ENCODE assay signal across 1 cellular context in the genomic region with DNA sequence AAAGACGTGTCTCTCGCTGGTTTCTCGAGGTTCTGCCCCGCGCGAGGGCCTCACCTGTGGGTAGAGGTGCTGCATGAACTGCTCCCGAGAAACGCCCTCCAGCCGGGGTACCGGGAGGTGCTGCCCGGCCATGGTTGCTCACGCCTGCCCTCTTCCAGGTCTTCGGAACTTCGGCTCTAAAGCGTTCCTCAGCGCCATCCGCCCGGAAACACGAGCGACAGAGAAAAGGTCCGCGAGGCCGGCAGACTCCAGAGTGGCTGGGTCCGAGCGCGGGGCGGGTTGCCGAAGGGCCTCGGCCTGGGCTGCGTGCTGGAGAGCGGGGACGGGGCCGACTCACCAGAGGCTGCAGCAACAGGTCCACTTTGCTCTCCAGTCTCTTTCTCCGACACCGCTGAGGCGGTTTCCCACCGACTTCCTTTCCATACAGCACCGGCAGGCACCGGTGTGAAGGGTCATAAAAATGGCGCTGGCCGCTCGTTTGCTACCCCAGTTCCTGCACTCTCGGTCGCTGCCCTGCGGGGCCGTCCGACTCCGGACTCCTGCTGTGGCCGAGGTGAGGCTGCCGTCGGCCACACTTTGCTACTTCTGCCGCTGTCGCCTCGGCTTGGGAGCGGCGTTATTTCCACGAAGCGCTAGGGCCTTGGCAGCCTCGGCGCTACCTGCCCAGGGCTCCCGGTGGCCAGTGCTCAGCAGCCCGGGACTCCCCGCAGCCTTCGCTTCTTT.
TF ChIP-seq lines count a peak whose summit lies in the region.

A gene with protein sequence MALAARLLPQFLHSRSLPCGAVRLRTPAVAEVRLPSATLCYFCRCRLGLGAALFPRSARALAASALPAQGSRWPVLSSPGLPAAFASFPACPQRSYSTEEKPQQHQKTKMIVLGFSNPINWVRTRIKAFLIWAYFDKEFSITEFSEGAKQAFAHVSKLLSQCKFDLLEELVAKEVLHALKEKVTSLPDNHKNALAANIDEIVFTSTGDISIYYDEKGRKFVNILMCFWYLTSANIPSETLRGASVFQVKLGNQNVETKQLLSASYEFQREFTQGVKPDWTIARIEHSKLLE (plus strand): TSS at position 244 of the 723 bp plus-strand sequence. CDS start 217 bp downstream, at position 461.
A gene with protein sequence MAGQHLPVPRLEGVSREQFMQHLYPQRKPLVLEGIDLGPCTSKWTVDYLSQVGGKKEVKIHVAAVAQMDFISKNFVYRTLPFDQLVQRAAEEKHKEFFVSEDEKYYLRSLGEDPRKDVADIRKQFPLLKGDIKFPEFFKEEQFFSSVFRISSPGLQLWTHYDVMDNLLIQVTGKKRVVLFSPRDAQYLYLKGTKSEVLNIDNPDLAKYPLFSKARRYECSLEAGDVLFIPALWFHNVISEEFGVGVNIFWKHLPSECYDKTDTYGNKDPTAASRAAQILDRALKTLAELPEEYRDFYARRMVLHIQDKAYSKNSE (minus strand): TSS at position 153 of the 723 bp plus-strand sequence. CDS start 21 bp downstream, at position 132.

TF ChIP-seq in A549, 52 proteins besides CTCF, POLR2A, EP300 and RAD21 (continued from another document):
- TF ChIP-seq, protein P1, sequence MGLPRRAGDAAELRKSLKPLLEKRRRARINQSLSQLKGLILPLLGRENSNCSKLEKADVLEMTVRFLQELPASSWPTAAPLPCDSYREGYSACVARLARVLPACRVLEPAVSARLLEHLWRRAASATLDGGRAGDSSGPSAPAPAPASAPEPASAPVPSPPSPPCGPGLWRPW (IDR thresholded peaks at IDR 0.05) = no peak
- TF ChIP-seq MAFK (IDR thresholded peaks at IDR 0.05; ENCODE audit: partially characterized antibody) (no peak), ESRRA (IDR thresholded peaks at IDR 0.05; ENCODE audit: borderline replicate concordance, low read length) (no peak), NR3C1 (IDR thresholded peaks at IDR 0.05) (no peak), FOSL2 (IDR thresholded peaks at IDR 0.05) (no peak), FOSL2 (CRISPR knock-in tag; IDR thresholded peaks at IDR 0.05) (0 out of 2 replicates have a peak, but pooled peaks have one; percentile 41), RARB (CRISPR knock-in tag; IDR thresholded peaks at IDR 0.05) (no peak), RNF2 (IDR thresholded peaks at IDR 0.05; ENCODE audit: borderline replicate concordance, low read depth) (no peak), RFX5 (IDR thresholded peaks at IDR 0.05) (0 out of 2 replicates have a peak, but pooled peaks have one; percentile 32), NPAS2 (CRISPR knock-in tag; IDR thresholded peaks at IDR 0.05; ENCODE audit: borderline replicate concordance) (no peak), GATA3 (IDR thresholded peaks at IDR 0.05; ENCODE audit: borderline replicate concordance) (peak; percentile 27; the same call in 1 of the 2 replicates), HEYL (CRISPR knock-in tag; IDR thresholded peaks at IDR 0.05) (no peak), HDAC2 (IDR thresholded peaks at IDR 0.05) (peak; percentile 99), MAZ (IDR thresholded peaks at IDR 0.05; ENCODE audit: borderline replicate concordance, low read depth, low read length) (no peak), EHF (CRISPR knock-in tag; IDR thresholded peaks at IDR 0.05) (no peak), ZNF302 (CRISPR knock-in tag; IDR thresholded peaks at IDR 0.05) (no peak), EHMT2 (IDR thresholded peaks at IDR 0.05; ENCODE audit: low read depth) (no peak), SREBF2 (IDR thresholded peaks at IDR 0.05) (no peak), CBX2 (IDR thresholded peaks at IDR 0.05; ENCODE audit: borderline replicate concordance, low read depth) (no peak), CBX8 (IDR thresholded peaks at IDR 0.05) (no peak), BHLHE40 (IDR thresholded peaks at IDR 0.05; ENCODE audit: low read depth, low read length) (no peak), HOXA7 (CRISPR knock-in tag; IDR thresholded peaks at IDR 0.05) (no peak), CEBPB (IDR thresholded peaks at IDR 0.05) (peak in 1 of 2 experiments; percentile 20; a peak in 1 of 4 replicates), HOXB13 (CRISPR knock-in tag; IDR thresholded peaks at IDR 0.05; ENCODE audit: low read depth) (0 out of 2 replicates have a peak, but pooled peaks have one; percentile 69), NFE2L2 (conservative IDR thresholded peaks at IDR 0.05; ENCODE audit: low read length) (no peak), ZSCAN20 (CRISPR knock-in tag; IDR thresholded peaks at IDR 0.05) (no peak), JUN (IDR thresholded peaks at IDR 0.05) (peak; percentile 85 to 98; a peak in 4 of 5 replicates), ZFP36 (IDR thresholded peaks at IDR 0.05; ENCODE audit: borderline replicate concordance, partially characterized antibody) (no peak), KDM5A (IDR thresholded peaks at IDR 0.05) (peak; percentile 99), RCOR1 (IDR thresholded peaks at IDR 0.05; ENCODE audit: low read depth, low read length) (no peak), SMC3 (IDR thresholded peaks at IDR 0.05) (peak; percentile 30; the same call in 1 of the 3 replicates), CHD2 (IDR thresholded peaks at IDR 0.05; ENCODE audit: low read length, partially characterized antibody) (no peak), PHF8 (IDR thresholded peaks at IDR 0.05; ENCODE audit: borderline replicate concordance, low read depth) (peak; percentile 77), TFCP2L1 (CRISPR knock-in tag; IDR thresholded peaks at IDR 0.05) (no peak), POLR2AphosphoS2 (conservative IDR thresholded peaks at IDR 0.05; ENCODE audit: low read length) (no peak), CHD4 (IDR thresholded peaks at IDR 0.05; ENCODE audit: borderline replicate concordance) (no peak), MYC (IDR thresholded peaks at IDR 0.05; ENCODE audit: borderline replicate concordance, low read length) (no peak), HOXB5 (CRISPR knock-in tag; IDR thresholded peaks at IDR 0.05) (peak; percentile 56; the same call in 1 of the 2 replicates), FOXS1 (CRISPR knock-in tag; IDR thresholded peaks at IDR 0.05) (no peak)
- TF ChIP-seq, protein P2, sequence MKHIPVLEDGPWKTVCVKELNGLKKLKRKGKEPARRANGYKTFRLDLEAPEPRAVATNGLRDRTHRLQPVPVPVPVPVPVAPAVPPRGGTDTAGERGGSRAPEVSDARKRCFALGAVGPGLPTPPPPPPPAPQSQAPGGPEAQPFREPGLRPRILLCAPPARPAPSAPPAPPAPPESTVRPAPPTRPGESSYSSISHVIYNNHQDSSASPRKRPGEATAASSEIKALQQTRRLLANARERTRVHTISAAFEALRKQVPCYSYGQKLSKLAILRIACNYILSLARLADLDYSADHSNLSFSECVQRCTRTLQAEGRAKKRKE (CRISPR knock-in tag; IDR thresholded peaks at IDR 0.05; ENCODE audit: low read depth) = no peak
- TF ChIP-seq, protein P3, sequence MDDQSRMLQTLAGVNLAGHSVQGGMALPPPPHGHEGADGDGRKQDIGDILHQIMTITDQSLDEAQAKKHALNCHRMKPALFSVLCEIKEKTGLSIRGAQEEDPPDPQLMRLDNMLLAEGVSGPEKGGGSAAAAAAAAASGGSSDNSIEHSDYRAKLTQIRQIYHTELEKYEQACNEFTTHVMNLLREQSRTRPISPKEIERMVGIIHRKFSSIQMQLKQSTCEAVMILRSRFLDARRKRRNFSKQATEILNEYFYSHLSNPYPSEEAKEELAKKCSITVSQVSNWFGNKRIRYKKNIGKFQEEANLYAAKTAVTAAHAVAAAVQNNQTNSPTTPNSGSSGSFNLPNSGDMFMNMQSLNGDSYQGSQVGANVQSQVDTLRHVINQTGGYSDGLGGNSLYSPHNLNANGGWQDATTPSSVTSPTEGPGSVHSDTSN (IDR thresholded peaks at IDR 0.05) = peak; percentile 61; the same call in 1 of the 2 replicates
- TF ChIP-seq, protein P4, sequence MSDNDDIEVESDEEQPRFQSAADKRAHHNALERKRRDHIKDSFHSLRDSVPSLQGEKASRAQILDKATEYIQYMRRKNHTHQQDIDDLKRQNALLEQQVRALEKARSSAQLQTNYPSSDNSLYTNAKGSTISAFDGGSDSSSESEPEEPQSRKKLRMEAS (IDR thresholded peaks at IDR 0.05) = peak; percentile 74
- TF ChIP-seq, protein P5, sequence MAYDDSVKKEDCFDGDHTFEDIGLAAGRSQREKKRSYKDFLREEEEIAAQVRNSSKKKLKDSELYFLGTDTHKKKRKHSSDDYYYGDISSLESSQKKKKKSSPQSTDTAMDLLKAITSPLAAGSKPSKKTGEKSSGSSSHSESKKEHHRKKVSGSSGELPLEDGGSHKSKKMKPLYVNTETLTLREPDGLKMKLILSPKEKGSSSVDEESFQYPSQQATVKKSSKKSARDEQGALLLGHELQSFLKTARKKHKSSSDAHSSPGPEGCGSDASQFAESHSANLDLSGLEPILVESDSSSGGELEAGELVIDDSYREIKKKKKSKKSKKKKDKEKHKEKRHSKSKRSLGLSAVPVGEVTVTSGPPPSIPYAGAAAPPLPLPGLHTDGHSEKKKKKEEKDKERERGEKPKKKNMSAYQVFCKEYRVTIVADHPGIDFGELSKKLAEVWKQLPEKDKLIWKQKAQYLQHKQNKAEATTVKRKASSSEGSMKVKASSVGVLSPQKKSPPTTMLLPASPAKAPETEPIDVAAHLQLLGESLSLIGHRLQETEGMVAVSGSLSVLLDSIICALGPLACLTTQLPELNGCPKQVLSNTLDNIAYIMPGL (CRISPR knock-in tag; IDR thresholded peaks at IDR 0.05; ENCODE audit: borderline replicate concordance) = peak; percentile 92
- TF ChIP-seq, protein P6, sequence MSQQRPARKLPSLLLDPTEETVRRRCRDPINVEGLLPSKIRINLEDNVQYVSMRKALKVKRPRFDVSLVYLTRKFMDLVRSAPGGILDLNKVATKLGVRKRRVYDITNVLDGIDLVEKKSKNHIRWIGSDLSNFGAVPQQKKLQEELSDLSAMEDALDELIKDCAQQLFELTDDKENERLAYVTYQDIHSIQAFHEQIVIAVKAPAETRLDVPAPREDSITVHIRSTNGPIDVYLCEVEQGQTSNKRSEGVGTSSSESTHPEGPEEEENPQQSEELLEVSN (IDR thresholded peaks at IDR 0.05; ENCODE audit: borderline replicate concordance, low read depth) = peak; percentile 64; the same call in 1 of the 2 replicates
- TF ChIP-seq, protein P7, sequence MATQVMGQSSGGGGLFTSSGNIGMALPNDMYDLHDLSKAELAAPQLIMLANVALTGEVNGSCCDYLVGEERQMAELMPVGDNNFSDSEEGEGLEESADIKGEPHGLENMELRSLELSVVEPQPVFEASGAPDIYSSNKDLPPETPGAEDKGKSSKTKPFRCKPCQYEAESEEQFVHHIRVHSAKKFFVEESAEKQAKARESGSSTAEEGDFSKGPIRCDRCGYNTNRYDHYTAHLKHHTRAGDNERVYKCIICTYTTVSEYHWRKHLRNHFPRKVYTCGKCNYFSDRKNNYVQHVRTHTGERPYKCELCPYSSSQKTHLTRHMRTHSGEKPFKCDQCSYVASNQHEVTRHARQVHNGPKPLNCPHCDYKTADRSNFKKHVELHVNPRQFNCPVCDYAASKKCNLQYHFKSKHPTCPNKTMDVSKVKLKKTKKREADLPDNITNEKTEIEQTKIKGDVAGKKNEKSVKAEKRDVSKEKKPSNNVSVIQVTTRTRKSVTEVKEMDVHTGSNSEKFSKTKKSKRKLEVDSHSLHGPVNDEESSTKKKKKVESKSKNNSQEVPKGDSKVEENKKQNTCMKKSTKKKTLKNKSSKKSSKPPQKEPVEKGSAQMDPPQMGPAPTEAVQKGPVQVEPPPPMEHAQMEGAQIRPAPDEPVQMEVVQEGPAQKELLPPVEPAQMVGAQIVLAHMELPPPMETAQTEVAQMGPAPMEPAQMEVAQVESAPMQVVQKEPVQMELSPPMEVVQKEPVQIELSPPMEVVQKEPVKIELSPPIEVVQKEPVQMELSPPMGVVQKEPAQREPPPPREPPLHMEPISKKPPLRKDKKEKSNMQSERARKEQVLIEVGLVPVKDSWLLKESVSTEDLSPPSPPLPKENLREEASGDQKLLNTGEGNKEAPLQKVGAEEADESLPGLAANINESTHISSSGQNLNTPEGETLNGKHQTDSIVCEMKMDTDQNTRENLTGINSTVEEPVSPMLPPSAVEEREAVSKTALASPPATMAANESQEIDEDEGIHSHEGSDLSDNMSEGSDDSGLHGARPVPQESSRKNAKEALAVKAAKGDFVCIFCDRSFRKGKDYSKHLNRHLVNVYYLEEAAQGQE (IDR thresholded peaks at IDR 0.05) = peak; percentile 21; the same call in 1 of the 2 replicates
TF ChIP-seq in A549: peak in this region for 19.
